In genomic region chr16:66521227-66521626, GRCh38 we compare ENCODE assay signal across 10 cellular contexts. TPM values are rescaled to one million over a fixed set of nuclear protein-coding genes. Genes with fewer than 3 reads are reported as not detected.
DNase-seq lines count a peak whose midpoint lies in the region; ATAC-seq and TF ChIP-seq lines count a peak whose summit lies in the region.
"Had no signal": no experiment of that assay in that cellular context is flagged by ENCODE, and none has a peak within 500 bp of the region (broad histone marks: within the 10 kb centered on the region; RNA-seq: fewer than 3 reads in every experiment).

No MANE protein-coding gene starts in this region.

- ATAC-seq in activated CD8-positive, alpha-beta memory T cell treated with anti-CD3 and anti-CD28 coated beads, Interleukin-2, amount 10 ng/mL, durations not matched to agents 7 days and 5 days: no peak
- ATAC-seq in right lobe of liver: no peak
- ATAC-seq in GM18861 (IDR thresholded peaks at IDR 0.05; ENCODE audit: unreplicated experiment): no peak
- ATAC-seq in HG02798 (IDR thresholded peaks at IDR 0.05; ENCODE audit: poor library complexity, unreplicated experiment): no peak
- no peak for ATAC-seq in HG03457 (IDR thresholded peaks at IDR 0.05; ENCODE audit: unreplicated experiment)

- H3K27me3 Mint-ChIP-seq in activated CD8-positive, alpha-beta memory T cell treated with anti-CD3 and anti-CD28 coated beads, Interleukin-2, amount 10 ng/mL, durations not matched to agents 7 days and 5 days: no peaks in the 10 kb centered on the region
- H3K27me3 Mint-ChIP-seq in activated naive CD8-positive, alpha-beta T cell treated with anti-CD3 and anti-CD28 coated beads for 36 hours: no peaks in the 10 kb centered on the region

- no CpG with 5 or more reads among the region's 5 CpGs for WGBS in right lobe of liver (ENCODE audit: insufficient coverage, low coverage, low lambda C conversion rate, missing lambda C conversion rate)

- H3K27ac Mint-ChIP-seq in activated CD8-positive, alpha-beta memory T cell treated with anti-CD3 and anti-CD28 coated beads, Interleukin-2, amount 10 ng/mL, durations not matched to agents 7 days and 5 days: peak overlapping the region; percentile 92
- H3K27ac Mint-ChIP-seq in activated naive CD8-positive, alpha-beta T cell treated with anti-CD3 and anti-CD28 coated beads for 36 hours: peak overlapping the region; percentile 94

- TF ChIP-seq POLR2A in right lobe of liver (IDR thresholded peaks at IDR 0.05): no peak

- H3K4me3 Mint-ChIP-seq in activated CD8-positive, alpha-beta memory T cell treated with anti-CD3 and anti-CD28 coated beads, Interleukin-2, amount 10 ng/mL, durations not matched to agents 7 days and 5 days: no peak overlapping the region
- H3K4me3 Mint-ChIP-seq in activated naive CD8-positive, alpha-beta T cell treated with anti-CD3 and anti-CD28 coated beads for 36 hours: peak overlapping the region; percentile 59

- DNase-seq in activated CD8-positive, alpha-beta memory T cell treated with anti-CD3 and anti-CD28 coated beads, Interleukin-2, amount 10 ng/mL, durations not matched to agents 7 days and 5 days: no peak
- DNase-seq in activated CD8-positive, alpha-beta memory T cell treated with anti-CD3 and anti-CD28 coated beads, Interleukin-2, amount 50 U/mL, for 4 hours: no peak
- DNase-seq in activated naive CD8-positive, alpha-beta T cell treated with anti-CD3 and anti-CD28 coated beads for 36 hours: no peak
- peak in 1 of 3 donors; percentile 50 for DNase-seq in right lobe of liver

- no peaks in the 10 kb centered on the region for H3K9me3 Mint-ChIP-seq in activated CD8-positive, alpha-beta memory T cell treated with anti-CD3 and anti-CD28 coated beads, Interleukin-2, amount 10 ng/mL, durations not matched to agents 7 days and 5 days (ENCODE audit: low read depth)
- no peaks in the 10 kb centered on the region for H3K9me3 Mint-ChIP-seq in activated naive CD8-positive, alpha-beta T cell treated with anti-CD3 and anti-CD28 coated beads for 36 hours

- H3K27me3 ChIP-seq in right lobe of liver: no peaks in the 10 kb centered on the region

- peaks cover 4% of the 10 kb centered on the region for H3K36me3 Mint-ChIP-seq in activated CD8-positive, alpha-beta memory T cell treated with anti-CD3 and anti-CD28 coated beads, Interleukin-2, amount 10 ng/mL, durations not matched to agents 7 days and 5 days
- peaks cover 7% of the 10 kb centered on the region for H3K36me3 Mint-ChIP-seq in activated naive CD8-positive, alpha-beta T cell treated with anti-CD3 and anti-CD28 coated beads for 36 hours

- H3K27ac ChIP-seq in right lobe of liver: peak overlapping the region; percentile 43 to 99 (median 70)
- peak overlapping the region; percentile 56 for H3K27ac ChIP-seq in temporal lobe (ENCODE audit: low read depth, low read length)

- no peak for TF ChIP-seq CTCF in right lobe of liver (IDR thresholded peaks at IDR 0.05)

- H3K4me1 Mint-ChIP-seq in activated CD8-positive, alpha-beta memory T cell treated with anti-CD3 and anti-CD28 coated beads, Interleukin-2, amount 10 ng/mL, durations not matched to agents 7 days and 5 days: peaks cover 97% of the 10 kb centered on the region
- peaks cover 79% of the 10 kb centered on the region for H3K4me1 Mint-ChIP-seq in activated naive CD8-positive, alpha-beta T cell treated with anti-CD3 and anti-CD28 coated beads for 36 hours

- CTCF ChIA-PET in activated CD8-positive, alpha-beta memory T cell treated with anti-CD3 and anti-CD28 coated beads, Interleukin-2, amount 10 ng/mL, durations not matched to agents 7 days and 5 days (lab: Charles Lee): interaction anchor here (1.2 to 5.7 kb wide), 10 partner anchors 9 to 114 kb away, joined by 3 to 52 read pairs (median 6); partner anchors contain the start of genes CKLF, CMTM3 and TK2

- intact Hi-C loops in right lobe of liver (cut with DNase I): no loop called here

- H3K36me3 ChIP-seq in right lobe of liver: no peaks in the 10 kb centered on the region

- no peaks in the 10 kb centered on the region for H3K9me3 ChIP-seq in right lobe of liver

- peaks cover 0 to 50% (median 16%) of the 10 kb centered on the region in 4 donors for H3K4me1 ChIP-seq in right lobe of liver

- H3K4me3 ChIP-seq in right lobe of liver: no peak overlapping the region

RNA-seq across cellular contexts. Expression of gene TK2, which starts 28.7 kb away (rescaled TPM):
- total RNA-seq in activated CD8-positive, alpha-beta memory T cell treated with anti-CD3 and anti-CD28 coated beads, Interleukin-2, amount 10 ng/mL, durations not matched to agents 7 days and 5 days: 10 to 100 TPM in 1 of 2 experiments, 1 to 10 TPM in 1; 8.5 to 10.8 TPM
- 1 to 10 TPM; 5.6 to 6.9 TPM for total RNA-seq in activated naive CD8-positive, alpha-beta T cell treated with anti-CD3 and anti-CD28 coated beads for 36 hours
- total RNA-seq in right lobe of liver (10 to 100 TPM; 25.8 to 41.7 (median 33.6) TPM), temporal lobe (24.1 TPM)

RNA-seq across cellular contexts. Expression of gene CKLF, which starts 31.1 kb away (rescaled TPM):
- total RNA-seq in activated CD8-positive, alpha-beta memory T cell treated with anti-CD3 and anti-CD28 coated beads, Interleukin-2, amount 10 ng/mL, durations not matched to agents 7 days and 5 days: 100 to 1,000 TPM; 199 to 220 TPM
- total RNA-seq in activated naive CD8-positive, alpha-beta T cell treated with anti-CD3 and anti-CD28 coated beads for 36 hours: 100 to 1,000 TPM in 1 of 2 experiments, 10 to 100 TPM in 1; 93.0 to 103 TPM
- 10 to 100 TPM in 4 of 6 experiments, 1 to 10 TPM in 2; 8.4 to 30.5 (median 14.0) TPM for total RNA-seq in right lobe of liver
- total RNA-seq in temporal lobe: 27.8 TPM

RNA-seq across cellular contexts. Expression of gene CMTM1, which starts 45.0 kb away (rescaled TPM):
- total RNA-seq in activated CD8-positive, alpha-beta memory T cell treated with anti-CD3 and anti-CD28 coated beads, Interleukin-2, amount 10 ng/mL, durations not matched to agents 7 days and 5 days: 10 to 100 TPM; 21.1 to 21.4 TPM
- total RNA-seq in activated naive CD8-positive, alpha-beta T cell treated with anti-CD3 and anti-CD28 coated beads for 36 hours: 1 to 10 TPM; 2.8 to 5.9 TPM
- total RNA-seq in right lobe of liver (1 to 10 TPM in 2 of 6 experiments, under 1 TPM in 3, not detected in 1; 0.69 to 1.6 (median 0.90) TPM), temporal lobe (3.2 TPM)

RNA-seq across cellular contexts. Expression of gene CMTM2, which starts 58.0 kb away (rescaled TPM):
- 1 to 10 TPM; 1.1 to 1.6 TPM for total RNA-seq in activated CD8-positive, alpha-beta memory T cell treated with anti-CD3 and anti-CD28 coated beads, Interleukin-2, amount 10 ng/mL, durations not matched to agents 7 days and 5 days
- not detected for total RNA-seq in activated naive CD8-positive, alpha-beta T cell treated with anti-CD3 and anti-CD28 coated beads for 36 hours
- under 1 TPM in 3 of 6 experiments, not detected in 3; 0.44 to 0.83 (median 0.55) TPM for total RNA-seq in right lobe of liver
- total RNA-seq in temporal lobe: 0.25 TPM
- total RNA-seq: A673, SK-MEL-5 had no signal
